Comparison of ENCODE assay signal across 8 cellular contexts in the genomic region with DNA sequence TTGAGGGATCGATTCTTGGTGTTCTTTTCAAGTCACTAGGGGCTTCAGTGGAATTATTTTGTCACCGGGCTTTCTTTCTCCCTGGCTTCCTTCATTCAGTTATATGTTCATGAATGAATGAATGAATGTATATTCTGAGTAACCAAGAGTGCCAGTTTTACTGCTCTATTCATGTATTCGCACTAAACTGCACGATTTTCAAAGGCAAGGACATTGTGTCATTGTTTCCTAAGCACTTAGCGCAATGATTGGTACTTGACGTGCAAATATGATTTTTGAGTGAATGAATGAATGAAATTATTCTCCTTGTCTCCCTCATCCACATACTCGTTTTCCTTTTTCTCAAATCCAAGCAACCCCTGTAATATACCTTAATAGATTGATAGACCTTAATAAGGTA. TPM values are rescaled to one million over a fixed set of nuclear protein-coding genes. Genes with fewer than 3 reads are reported as not detected.
DNase-seq lines count a peak whose midpoint lies in the region; FAIRE-seq and TF ChIP-seq lines count a peak whose summit lies in the region.

No MANE protein-coding gene starts in this region.

- peak overlapping the region; percentile 82 to 97 for H3K9ac ChIP-seq in mucosa of rectum (ENCODE audit: low read depth in 1 of 2, low read length in 2 of 2)

- peak overlapping the region; percentile 98 for H3K4me3 ChIP-seq in ACC112 (ENCODE audit: low read depth, low read length)
- peak overlapping the region; percentile 46 for H3K4me3 ChIP-seq in HL-60 (replicated peaks; ENCODE audit: insufficient read depth, low read length)
- H3K4me3 ChIP-seq in brain microvascular endothelial cell (ENCODE audit: low read depth, low read length): peak overlapping the region; percentile 97
- H3K4me3 ChIP-seq in mucosa of rectum (ENCODE audit: low read length in 2 of 2): peak overlapping the region; percentile 87 to 99

- peaks cover 10% of the 10 kb centered on the region for H3K79me2 ChIP-seq in ACC112 (ENCODE audit: control insufficient read depth, insufficient read depth, low read length, unreplicated experiment)

- TF ChIP-seq CTCF in HL-60 (IDR thresholded peaks at IDR 0.05; ENCODE audit: insufficient read depth, low read length): no peak
- no peak for TF ChIP-seq CTCF in brain microvascular endothelial cell (IDR thresholded peaks at IDR 0.05; ENCODE audit: low read depth, low read length, missing control alignments)

- H3K27me3 ChIP-seq in ACC112 (ENCODE audit: insufficient read depth, low read length) (no peaks in the 10 kb centered on the region), HL-60 (ENCODE audit: insufficient read depth, poor library complexity, severe bottlenecking) (no peaks in the 10 kb centered on the region), brain microvascular endothelial cell (replicated peaks) (no peaks in the 10 kb centered on the region), mucosa of rectum (ENCODE audit: control insufficient read depth in 2 of 2, insufficient read depth in 2 of 2, low read length in 2 of 2) (no peaks in the 10 kb centered on the region)

- no peak for FAIRE-seq in HTR-8/SVneo (lab: Jason Lieb, UNC)

- H3K9me3 ChIP-seq in mucosa of rectum (ENCODE audit: control insufficient read depth in 2 of 2, low read length in 2 of 2): no peaks in the 10 kb centered on the region

- peak overlapping the region; percentile 85 for H3K27ac ChIP-seq in ACC112 (ENCODE audit: low read depth, low read length)
- peak overlapping the region; percentile 98 for H3K27ac ChIP-seq in HL-60 (replicated peaks)
- peak overlapping the region; percentile 88 for H3K27ac ChIP-seq in brain microvascular endothelial cell
- H3K27ac ChIP-seq in mucosa of rectum (ENCODE audit: low read depth in 2 of 2, low read length in 2 of 2): peak overlapping the region; percentile 95 to 97

- H2AFZ ChIP-seq in ACC112 (ENCODE audit: low read length, unreplicated experiment): peak overlapping the region; percentile 99

- DNase-seq in HL-60 (ENCODE audit: low read depth in 1 of 2, low spot score in 1 of 2): peak in 1 of 2 experiments; percentile 15
- no peak for DNase-seq in brain microvascular endothelial cell
- no peak for DNase-seq in mesenteric fat pad (ENCODE audit: low spot score)
- DNase-seq in HTR-8/SVneo (ENCODE audit: insufficient read length, low spot score): no peak
- DNase-seq in stimulated activated CD4-positive, alpha-beta T cell treated with anti-CD3 and anti-CD28 coated beads, Interleukin-4, amount 100 ng/mL, for 1 hour: no peak
- no peak for DNase-seq in NCI-H2081 treated with DMSO at 0.1 percent for 48 hours (lab: John Stamatoyannopoulos, UW)

- in situ Hi-C loops in brain microvascular endothelial cell (cut with HindIII; ENCODE audit: low pct_ligation_motif_present, low sequenced_read_pairs): no loop called here

- H3K4me1 ChIP-seq in ACC112 (ENCODE audit: control insufficient read depth, insufficient read depth, low read length, unreplicated experiment): no peaks in the 10 kb centered on the region
- peaks cover 3% of the 10 kb centered on the region in 2 donors for H3K4me1 ChIP-seq in mucosa of rectum (ENCODE audit: control insufficient read depth in 2 of 2, insufficient read depth in 2 of 2, low read length in 2 of 2)

- H3K36me3 ChIP-seq in ACC112 (ENCODE audit: insufficient read depth, low read length) (no peaks in the 10 kb centered on the region), brain microvascular endothelial cell (replicated peaks) (no peaks in the 10 kb centered on the region), mucosa of rectum (ENCODE audit: control insufficient read depth in 2 of 2, insufficient read depth in 2 of 2, low read length in 2 of 2) (no peaks in the 10 kb centered on the region)

RNA-seq across cellular contexts. Expression of a gene that starts 0.8 kb away (rescaled TPM):
- 7.0 TPM for total RNA-seq in mesenteric fat pad

RNA-seq across cellular contexts. Expression of a gene that starts 34.8 kb away (rescaled TPM):
- total RNA-seq in mesenteric fat pad: 235 TPM

Comparison
In these comparisons a context has a peak if more than half of its experiments do, and no peak if none do; other contexts are left out.
1. H3K4me3 ChIP-seq: peak in every context shown above with its lines; median percentile 98 in ACC112; 97 in brain microvascular endothelial cell; 93 in mucosa of rectum; 46 in HL-60.